Comparison of ENCODE assay signal across 18 cellular contexts in genomic region chr4:118361192-118361591, GRCh38. TPM values are rescaled to one million over a fixed set of nuclear protein-coding genes. Genes with fewer than 3 reads are reported as not detected.
A peak's percentile ranks its signal among the peaks of the same experiment; 100 is the strongest.
DNase-seq lines count a peak whose midpoint lies in the region; ATAC-seq and TF ChIP-seq lines count a peak whose summit lies in the region.
"Had no signal": no experiment of that assay in that cellular context is flagged by ENCODE, and none has a peak within 500 bp of the region (broad histone marks: within the 10 kb centered on the region; RNA-seq: fewer than 3 reads in every experiment).

No MANE protein-coding gene starts in this region.

- no peak for TF ChIP-seq CTCF in AG10803 (conservative IDR thresholded peaks at IDR 0.05; ENCODE audit: low read length)

- no peak for ATAC-seq in GM21390 (IDR thresholded peaks at IDR 0.05; ENCODE audit: unreplicated experiment)
- ATAC-seq: A549 had no signal

- H3K9me3 ChIP-seq in ectodermal cell (ENCODE audit: control insufficient read depth, low read length), result no peaks in the 10 kb centered on the region
- H3K9me3 ChIP-seq: A549 had no signal

- DNase-seq in AG10803 (ENCODE audit: low read depth) (peak; percentile 34), fibroblast of gingiva (ENCODE audit: low read depth) (peak; percentile 21), SW 1271 (lab: John Stamatoyannopoulos, UW) (no peak), activated T-cell treated with anti-CD3 and anti-CD28 coated beads for 4 hours (no peak)
- DNase-seq: 8988T; ACHN; C1 segment of cervical spinal cord; Calu3; CD4-positive, alpha-beta memory T cell; COR-L47; DMS53; DND-41; GM23248; H7; HCEC 1CT had no signal

- no peaks in the 10 kb centered on the region for H3K27me3 ChIP-seq in ectodermal cell (ENCODE audit: control insufficient read depth, insufficient read depth, low read length, poor library complexity, severe bottlenecking)

- H3K27ac ChIP-seq in ectodermal cell (ENCODE audit: insufficient read depth, low read depth, low read length, poor library complexity, severe bottlenecking), result peak overlapping the region; percentile 8
- H3K27ac ChIP-seq: A549, GM23248 had no signal

- H3K4me3 ChIP-seq in AG10803 (ENCODE audit: low read length) (no peak overlapping the region), ectodermal cell (ENCODE audit: insufficient read depth, low read depth, low read length) (no peak overlapping the region)
- H3K4me3 ChIP-seq: A549, GM23248 had no signal

- H3K4me1 ChIP-seq in ectodermal cell (ENCODE audit: control insufficient read depth, insufficient read depth, low read length), result no peaks in the 10 kb centered on the region
- H3K4me1 ChIP-seq: A549 had no signal

- no peaks in the 10 kb centered on the region for H3K36me3 ChIP-seq in ectodermal cell (ENCODE audit: control insufficient read depth, insufficient read depth, low read length)

RNA-seq across cellular contexts. Expression of gene PRSS12, which starts 8.4 kb away (rescaled TPM):
- polyA plus RNA-seq in ectodermal cell (2013, experiment 1 of 4), result 1.5 TPM
- polyA plus RNA-seq in ectodermal cell (2013, experiment 2 of 4), result 1.6 TPM
- 1.9 TPM for polyA plus RNA-seq in ectodermal cell (2013, experiment 3 of 4)
- 2.6 TPM for polyA plus RNA-seq in ectodermal cell (2013, experiment 4 of 4)

Comparison
In these comparisons a context has a peak if more than half of its experiments do, and no peak if none do; other contexts are left out.
1. DNase-seq: peak in AG10803 (single experiment) and fibroblast of gingiva (single experiment); none in SW 1271 (0 of 2) and activated T-cell treated with anti-CD3 and anti-CD28 coated beads for 4 hours (single experiment).